Comparison of ENCODE assay signal across 28 cellular contexts in the genomic region with DNA sequence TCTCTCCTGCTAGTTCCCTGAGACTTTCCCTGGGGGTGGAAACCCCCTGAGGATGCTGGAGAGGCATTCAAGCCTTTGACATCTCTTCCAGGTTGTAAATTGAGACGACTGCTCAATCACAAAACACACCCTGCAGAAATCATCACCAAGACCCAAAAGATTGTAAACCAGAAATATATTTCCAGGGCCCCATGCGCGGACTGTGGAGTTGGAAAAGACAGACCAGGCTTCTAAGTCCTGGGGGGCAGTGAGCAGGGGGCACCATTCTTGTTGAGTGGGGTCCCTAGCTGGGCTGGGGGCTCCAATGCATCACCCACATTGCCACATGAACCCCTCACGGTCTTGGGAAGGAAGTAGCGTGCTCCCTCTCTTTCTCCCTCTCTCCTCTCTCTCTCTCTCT.
DNase-seq lines count a peak whose midpoint lies in the region; ATAC-seq and TF ChIP-seq lines count a peak whose summit lies in the region.
"Had no signal": no experiment of that assay in that cellular context is flagged by ENCODE, and none has a peak within 500 bp of the region (broad histone marks: within the 10 kb centered on the region; RNA-seq: fewer than 3 reads in every experiment).

No MANE protein-coding gene starts in this region.

- peaks cover 3% of the 10 kb centered on the region; the same call in 2 of the 3 replicates for H3K9me3 Mint-ChIP-seq in GM23338
- H3K9me3 Mint-ChIP-seq: CD8-positive, alpha-beta T cell had no signal

- H2BK15ac ChIP-seq in mesendoderm (replicated peaks; ENCODE audit: low read depth) (no peak overlapping the region), mesenchymal stem cell (ENCODE audit: low read depth, poor library complexity, severe bottlenecking) (no peak overlapping the region)

- H3K4me2 ChIP-seq in GM23338 (no peak overlapping the region), mesendoderm (ENCODE audit: low read length) (no peak overlapping the region), mesenchymal stem cell (ENCODE audit: low read length, poor library complexity, severe bottlenecking) (no peak overlapping the region)
- H3K4me2 ChIP-seq: A549; BLaER1 treated with 17β-estradiol and CSF1 and Interleukin-3, amounts not matched to agents 10 nM and 100 nM; PC-9 had no signal

- H3K56ac ChIP-seq in mesendoderm (ENCODE audit: low read length): peak overlapping the region; percentile 30

- 0 out of 2 replicates have a peak overlapping the region, but pooled peaks have one; percentile 71 for H3K27ac Mint-ChIP-seq in GM23338
- H3K27ac Mint-ChIP-seq: CD8-positive, alpha-beta T cell had no signal

- no peak for TF ChIP-seq POLR2A in sigmoid colon (IDR thresholded peaks at IDR 0.05)

- no peak for TF ChIP-seq EP300 in sigmoid colon (IDR thresholded peaks at IDR 0.05)

- H3K4me1 ChIP-seq in GM23338 (ENCODE audit: insufficient read depth): peaks cover 17% of the 10 kb centered on the region; the same call in 1 of the 2 replicates
- no peaks in the 10 kb centered on the region for H3K4me1 ChIP-seq in mesendoderm (ENCODE audit: control insufficient read depth, low read depth, low read length)
- no peaks in the 10 kb centered on the region for H3K4me1 ChIP-seq in sigmoid colon
- no peaks in the 10 kb centered on the region for H3K4me1 ChIP-seq in mesenchymal stem cell (ENCODE audit: control insufficient read depth, insufficient read depth, low read depth, low read length)
- H3K4me1 ChIP-seq: A549; BLaER1 treated with 17β-estradiol and CSF1 and Interleukin-3, amounts not matched to agents 10 nM and 100 nM; Caco-2; SJSA1 had no signal

- no peak overlapping the region for H3K14ac ChIP-seq in mesenchymal stem cell (ENCODE audit: low read length in 2 of 2)

- H3K9ac ChIP-seq in mesendoderm (ENCODE audit: low read length) (no peak overlapping the region), mesenchymal stem cell (ENCODE audit: low read length) (no peak overlapping the region)
- H3K9ac ChIP-seq: BLaER1 treated with 17β-estradiol and CSF1 and Interleukin-3, amounts not matched to agents 10 nM and 100 nM had no signal

- no peak overlapping the region for H2AK5ac ChIP-seq in mesendoderm (ENCODE audit: low read length)
- no peak overlapping the region for H2AK5ac ChIP-seq in mesenchymal stem cell (ENCODE audit: low read length, severe bottlenecking)

- H3K9me3 ChIP-seq in sigmoid colon: no peaks in the 10 kb centered on the region
- no peaks in the 10 kb centered on the region for H3K9me3 ChIP-seq in mesenchymal stem cell (ENCODE audit: control insufficient read depth, low read length)
- H3K9me3 ChIP-seq: A549, Caco-2, SJSA1 had no signal

- H3K23ac ChIP-seq in mesendoderm (ENCODE audit: low read length) (no peak overlapping the region), mesenchymal stem cell (ENCODE audit: low read length in 2 of 2) (no peak overlapping the region)

- H3K36me3 ChIP-seq in GM23338 (ENCODE audit: insufficient read depth) (no peaks in the 10 kb centered on the region), mesendoderm (ENCODE audit: control insufficient read depth, insufficient read depth, low read length) (no peaks in the 10 kb centered on the region), sigmoid colon (no peaks in the 10 kb centered on the region), mesenchymal stem cell (ENCODE audit: control insufficient read depth in 1 of 2, insufficient read depth in 2 of 2, low read depth in 1 of 2, low read length in 2 of 2) (peaks cover 0 to 2% of the 10 kb centered on the region in 2 experiments)
- H3K36me3 ChIP-seq: SJSA1 had no signal

- intact Hi-C loops in sigmoid colon (cut with DNase I): no loop called here
- intact Hi-C loops in dorsolateral prefrontal cortex (cut with DNase I): no loop called here

- no peak overlapping the region for H2BK5ac ChIP-seq in mesendoderm (ENCODE audit: low read length)
- no peak overlapping the region for H2BK5ac ChIP-seq in mesenchymal stem cell (ENCODE audit: low read depth, low read length, poor library complexity, severe bottlenecking)

- no peaks in the 10 kb centered on the region for H3K79me1 ChIP-seq in mesendoderm (ENCODE audit: low read length)
- H3K79me1 ChIP-seq in mesenchymal stem cell (replicated peaks; ENCODE audit: low read length, poor library complexity, severe bottlenecking): no peaks in the 10 kb centered on the region

- no peak for TF ChIP-seq CTCF in GM23338 (conservative IDR thresholded peaks at IDR 0.05; ENCODE audit: low read depth in 2 of 2)
- no peak for TF ChIP-seq CTCF in VCaP (conservative IDR thresholded peaks at IDR 0.05)
- no peak for TF ChIP-seq CTCF in sigmoid colon (IDR thresholded peaks at IDR 0.05)
- TF ChIP-seq CTCF in dorsolateral prefrontal cortex (IDR thresholded peaks at IDR 0.05 in 54 of 56, conservative IDR thresholded peaks at IDR 0.05 in 2 of 56; ENCODE audit: low read depth in 1 of 56, partially characterized antibody in 56 of 56): no peak

- H4K91ac ChIP-seq in mesenchymal stem cell (ENCODE audit: low read length): no peak overlapping the region

- H3K4ac ChIP-seq in mesendoderm (ENCODE audit: low read depth, low read length) (no peak overlapping the region), mesenchymal stem cell (ENCODE audit: low read depth in 1 of 2, low read length in 2 of 2) (no peak overlapping the region)

- H4K5ac ChIP-seq in mesendoderm (ENCODE audit: low read length): no peak overlapping the region

- H3K79me2 ChIP-seq in GM23338 (replicated peaks; ENCODE audit: insufficient read depth) (no peaks in the 10 kb centered on the region), mesendoderm (ENCODE audit: control insufficient read depth, insufficient read depth, low read length) (no peaks in the 10 kb centered on the region)

- peaks cover 26% of the 10 kb centered on the region for H3K4me1 Mint-ChIP-seq in GM23338

- peaks cover 12% of the 10 kb centered on the region for H3K36me3 Mint-ChIP-seq in GM23338 (ENCODE audit: low read depth)

- no peaks in the 10 kb centered on the region for H4K20me1 ChIP-seq in GM23338 (replicated peaks; ENCODE audit: insufficient read depth)
- H4K20me1 ChIP-seq: BLaER1 treated with 17β-estradiol and CSF1 and Interleukin-3, amounts not matched to agents 10 nM and 100 nM had no signal

- H3K27ac ChIP-seq in GM23338 (ENCODE audit: low read depth): no peak overlapping the region
- H3K27ac ChIP-seq in VCaP: peak overlapping the region; percentile 52
- H3K27ac ChIP-seq in mesendoderm (ENCODE audit: low read depth, low read length): no peak overlapping the region
- H3K27ac ChIP-seq in sigmoid colon: no peak overlapping the region
- peak overlapping the region in 1 of 59 donors; percentile 4 for H3K27ac ChIP-seq in dorsolateral prefrontal cortex
- H3K27ac ChIP-seq in mesenchymal stem cell (ENCODE audit: low read length, poor library complexity, severe bottlenecking): no peak overlapping the region
- H3K27ac ChIP-seq: A549; BLaER1 treated with 17β-estradiol and CSF1 and Interleukin-3, amounts not matched to agents 10 nM and 100 nM; PC-9; SJSA1 had no signal

- H2BK120ac ChIP-seq in mesendoderm (ENCODE audit: low read depth, low read length) (no peak overlapping the region), mesenchymal stem cell (ENCODE audit: low read depth, low read length) (no peak overlapping the region)

- H3K27me3 ChIP-seq in GM23338 (ENCODE audit: insufficient read depth) (no peaks in the 10 kb centered on the region), mesendoderm (ENCODE audit: insufficient read depth, low read length, poor library complexity) (no peaks in the 10 kb centered on the region), sigmoid colon (peaks cover 0 to 31% (median 5%) of the 10 kb centered on the region in 3 donors), dorsolateral prefrontal cortex (peaks cover 0 to 2% (median 0%) of the 10 kb centered on the region in 45 donors), mesenchymal stem cell (ENCODE audit: control insufficient read depth in 1 of 2, insufficient read depth in 1 of 2, low read length in 2 of 2) (peaks cover 0 to 53% of the 10 kb centered on the region in 2 experiments)
- H3K27me3 ChIP-seq: BLaER1 treated with 17β-estradiol and CSF1 and Interleukin-3, amounts not matched to agents 10 nM and 100 nM; SJSA1 had no signal

- H3K27me3 Mint-ChIP-seq in GM23338 (ENCODE audit: insufficient read depth, low read depth, poor library complexity): peaks cover 12% of the 10 kb centered on the region

- H4K8ac ChIP-seq in mesendoderm (ENCODE audit: low read depth, low read length): no peak overlapping the region
- H4K8ac ChIP-seq in mesenchymal stem cell (ENCODE audit: low read length): no peak overlapping the region

- H3K4me3 ChIP-seq in GM23338 (no peak overlapping the region), mesendoderm (ENCODE audit: low read length) (no peak overlapping the region), sigmoid colon (no peak overlapping the region), dorsolateral prefrontal cortex (no peak overlapping the region), mesenchymal stem cell (ENCODE audit: insufficient read depth in 1 of 2, low read depth in 1 of 2, low read length in 2 of 2) (no peak overlapping the region)
- H3K4me3 ChIP-seq: A549; BLaER1 treated with 17β-estradiol and CSF1 and Interleukin-3, amounts not matched to agents 10 nM and 100 nM; GM12878; K562; PC-9; SJSA1 had no signal

- H2AFZ ChIP-seq in GM23338 (no peak overlapping the region), mesenchymal stem cell (ENCODE audit: low read depth, low read length) (no peak overlapping the region)
- H2AFZ ChIP-seq: PC-9 had no signal

- ATAC-seq in GM23338 (no peak), HG02678 (IDR thresholded peaks at IDR 0.05; ENCODE audit: unreplicated experiment) (no peak)
- ATAC-seq: A549; CD8-positive, alpha-beta T cell; GM12878; HCT116; K562; Right ventricle myocardium inferior had no signal

- no peaks in the 10 kb centered on the region for H3K9me2 ChIP-seq in GM23338 (ENCODE audit: insufficient read depth)

- no CpG with 5 or more reads among the region's 5 CpGs for whole genome bisulfite sequencing in mesendoderm (ENCODE audit: extremely low coverage, insufficient coverage, low lambda C conversion rate)
- 78 to 81% methylated on average over 5 of the region's 5 CpGs for WGBS in sigmoid colon, 2 donors
- WGBS in mesenchymal stem cell: 79% methylated on average over 5 of the region's 5 CpGs

- no peak overlapping the region for H3K18ac ChIP-seq in mesendoderm (ENCODE audit: low read length)
- no peak overlapping the region for H3K18ac ChIP-seq in mesenchymal stem cell (ENCODE audit: low read depth in 1 of 2, low read length in 2 of 2)

- H2BK12ac ChIP-seq in mesenchymal stem cell (ENCODE audit: low read length in 2 of 2): no peak overlapping the region

- DNase-seq in GM23338 (ENCODE audit: low spot score): no peak
- DNase-seq in mesendoderm: no peak
- peak; percentile 27 for DNase-seq in sigmoid colon
- DNase-seq in dorsolateral prefrontal cortex: no peak
- DNase-seq in mesenchymal stem cell: no peak
- DNase-seq: AML-193; Caco-2; CD8-positive, alpha-beta T cell; GDM1; Kasumi-1; NCI-H1092 treated with DMSO at 0.1 percent for 48 hours; NCI-H1436; NCI-H187; NCI-H2081 treated with DMSO at 0.1 percent for 48 hours; NCI-H2171 treated with DMSO at 0.1 percent for 48 hours; NCI-H345; NCI-H524 treated with DMSO at 0.1 percent for 48 hours; NCI-H774; PC-9 had no signal

- H3F3A ChIP-seq in GM23338 (replicated peaks; ENCODE audit: low read depth): no peaks in the 10 kb centered on the region

- H3K4me3 Mint-ChIP-seq in GM23338: no peak overlapping the region
- H3K4me3 Mint-ChIP-seq: CD8-positive, alpha-beta T cell had no signal

TF ChIP-seq in GM23338, 12 proteins besides CTCF, POLR2A, EP300 and RAD21:
- TF ChIP-seq POLR2AphosphoS5 (IDR thresholded peaks at IDR 0.05; ENCODE audit: low read depth): no peak
